Comparison of ENCODE assay signal across 12 cellular contexts in genomic region chr4:184818216-184818564, GRCh38. TPM values are rescaled to one million over a fixed set of nuclear protein-coding genes. Genes with fewer than 3 reads are reported as not detected.
DNase-seq lines count a peak whose midpoint lies in the region; ATAC-seq and TF ChIP-seq lines count a peak whose summit lies in the region.
"Had no signal": no experiment of that assay in that cellular context is flagged by ENCODE, and none has a peak within 500 bp of the region (broad histone marks: within the 10 kb centered on the region; RNA-seq: fewer than 3 reads in every experiment).

No MANE protein-coding gene starts in this region.

- H3K36me3 Mint-ChIP-seq in activated T-cell treated with anti-CD3 and anti-CD28 coated beads, Interleukin-2, amount 50 U/mL, for 72 hours (ENCODE audit: insufficient read depth in 2 of 2), result peaks cover 0 to 1% of the 10 kb centered on the region in 2 donors
- H3K36me3 Mint-ChIP-seq: naive thymus-derived CD8-positive, alpha-beta T cell had no signal

- no peak for TF ChIP-seq CTCF in GM20000 (IDR thresholded peaks at IDR 0.05; ENCODE audit: extremely low read depth, missing control alignments)
- TF ChIP-seq CTCF in neutrophil (IDR thresholded peaks at IDR 0.05), result no peak
- TF ChIP-seq CTCF in WERI-Rb-1 (IDR thresholded peaks at IDR 0.05; ENCODE audit: low read depth, low read length), result no peak

- H3K4me3 ChIP-seq in neutrophil (ENCODE audit: low read depth in 1 of 2, low read length in 1 of 2) (peak overlapping the region; percentile 78 to 97), WERI-Rb-1 (ENCODE audit: low read depth, low read length) (no peak overlapping the region)

- no peak overlapping the region for H3K27ac Mint-ChIP-seq in activated T-cell treated with anti-CD3 and anti-CD28 coated beads, Interleukin-2, amount 50 U/mL, for 72 hours

- H3K27ac ChIP-seq in neutrophil (peak overlapping the region; percentile 96), WERI-Rb-1 (no peak overlapping the region)

- H3K4me1 Mint-ChIP-seq in activated T-cell treated with anti-CD3 and anti-CD28 coated beads, Interleukin-2, amount 50 U/mL, for 72 hours (ENCODE audit: low read depth), result peaks cover 51% of the 10 kb centered on the region

- H3K4me1 ChIP-seq in neutrophil (ENCODE audit: control insufficient read depth in 1 of 2, insufficient read depth in 1 of 2, low read depth in 1 of 2, low read length in 1 of 2), result peaks cover 93 to 99% of the 10 kb centered on the region in 2 experiments

- H3K9me3 Mint-ChIP-seq in activated T-cell treated with anti-CD3 and anti-CD28 coated beads, Interleukin-2, amount 50 U/mL, for 72 hours, result no peaks in the 10 kb centered on the region
- H3K9me3 Mint-ChIP-seq: naive thymus-derived CD8-positive, alpha-beta T cell had no signal

- H3K27me3 ChIP-seq in neutrophil (no peaks in the 10 kb centered on the region), WERI-Rb-1 (ENCODE audit: insufficient read depth, low read depth, severe bottlenecking) (no peaks in the 10 kb centered on the region)

- H3K9me3 ChIP-seq in neutrophil (no peaks in the 10 kb centered on the region), WERI-Rb-1 (ENCODE audit: severe bottlenecking) (no peaks in the 10 kb centered on the region)

- H3K4me3 Mint-ChIP-seq in activated T-cell treated with anti-CD3 and anti-CD28 coated beads, Interleukin-2, amount 50 U/mL, for 72 hours, result no peak overlapping the region
- H3K4me3 Mint-ChIP-seq: naive thymus-derived CD8-positive, alpha-beta T cell had no signal

- H3K36me3 ChIP-seq in neutrophil (peaks cover 54% of the 10 kb centered on the region), WERI-Rb-1 (no peaks in the 10 kb centered on the region)

- no peak for DNase-seq in activated T-cell treated with anti-CD3 and anti-CD28 coated beads, Interleukin-2, amount 50 U/mL, for 72 hours
- no peak for DNase-seq in activated T-cell treated with anti-CD3 and anti-CD28 coated beads, Interleukin-2, amount 50 U/mL, for 1 hour
- DNase-seq in GM20000 (ENCODE audit: low spot score) (peak; percentile 59), KBM-7 (no peak), WERI-Rb-1 (no peak)
- DNase-seq in effector CD8-positive, alpha-beta T cell (lab: John Stamatoyannopoulos, UW), result no peak
- DNase-seq: activated T-cell treated with anti-CD3 and anti-CD28 coated beads, Interleukin-2, amount 50 U/mL, for 48 hours; cortex of kidney; T-helper 1 cell had no signal

- H3K27me3 Mint-ChIP-seq in activated T-cell treated with anti-CD3 and anti-CD28 coated beads, Interleukin-2, amount 50 U/mL, for 72 hours (ENCODE audit: low read depth), result no peaks in the 10 kb centered on the region
- H3K27me3 Mint-ChIP-seq: naive thymus-derived CD8-positive, alpha-beta T cell had no signal

- in situ Hi-C loops in KBM-7 (cut with MboI; ENCODE audit: low pct_unique_long_range_greater_than_20kb, low sequenced_read_pairs), result no loop called here

- peak; percentile 21 to 49 for ATAC-seq in activated T-cell treated with anti-CD3 and anti-CD28 coated beads, Interleukin-2, amount 50 U/mL, for 72 hours (replicated peaks in 1 of 2)
- ATAC-seq in HG03135 (IDR thresholded peaks at IDR 0.05; ENCODE audit: unreplicated experiment), result peak; percentile 41

RNA-seq across cellular contexts. Expression of gene ACSL1, which starts 7.6 kb away (rescaled TPM):
- 10 to 100 TPM; 31.3 to 39.5 TPM for total RNA-seq in activated T-cell treated with anti-CD3 and anti-CD28 coated beads, Interleukin-2, amount 50 U/mL, for 72 hours
